In genomic region chr11:111574373-111575230, GRCh38 we compare ENCODE assay signal across 11 cellular contexts. TPM values are rescaled to one million over a fixed set of nuclear protein-coding genes. Genes with fewer than 3 reads are reported as not detected.
DNase-seq lines count a peak whose midpoint lies in the region; ATAC-seq and TF ChIP-seq lines count a peak whose summit lies in the region.
"Had no signal": no experiment of that assay in that cellular context is flagged by ENCODE, and none has a peak within 500 bp of the region (broad histone marks: within the 10 kb centered on the region; RNA-seq: fewer than 3 reads in every experiment).

No MANE protein-coding gene starts in this region.

- peaks cover 2% of the 10 kb centered on the region for H3K4me1 Mint-ChIP-seq in activated T-cell treated with anti-CD3 and anti-CD28 coated beads, Interleukin-2, amount 50 U/mL, for 4 hours (ENCODE audit: low read depth)

- H3K27me3 ChIP-seq in left ventricle myocardium inferior (ENCODE audit: low read depth) (no peaks in the 10 kb centered on the region), tibial artery (no peaks in the 10 kb centered on the region)

- H3K36me3 Mint-ChIP-seq in activated T-cell treated with anti-CD3 and anti-CD28 coated beads, Interleukin-2, amount 50 U/mL, for 4 hours (ENCODE audit: insufficient read depth): no peaks in the 10 kb centered on the region

- H3K9me3 Mint-ChIP-seq in activated T-cell treated with anti-CD3 and anti-CD28 coated beads, Interleukin-2, amount 50 U/mL, for 4 hours: no peaks in the 10 kb centered on the region

- peaks cover 13% of the 10 kb centered on the region for H3K27me3 Mint-ChIP-seq in activated T-cell treated with anti-CD3 and anti-CD28 coated beads, Interleukin-2, amount 50 U/mL, for 4 hours (ENCODE audit: low read depth)

- DNase-seq in activated T-cell treated with anti-CD3 and anti-CD28 coated beads, Interleukin-2, amount 50 U/mL, for 4 hours: no peak
- no peak for DNase-seq in activated T-cell treated with anti-CD3 and anti-CD28 coated beads, Interleukin-2, amount 50 U/mL, for 1 hour
- DNase-seq in OCI-M1 (lab: John Stamatoyannopoulos, UW) (peak; percentile 75), left ventricle myocardium inferior (no peak), tibial artery (no peak), Ammon's horn (ENCODE audit: low spot score) (no peak)
- no peak for DNase-seq in activated CD4-positive, CD25-positive, alpha-beta regulatory T cell treated with anti-CD3 and anti-CD28 coated beads, Interleukin-2, amount 50 U/mL, for 72 hours
- DNase-seq: activated CD8-positive, alpha-beta memory T cell treated with anti-CD3 and anti-CD28 coated beads, Interleukin-2, amount 50 U/mL, for 4 hours; NK-92 treated with Interleukin-12 subunit alpha and Interleukin-12 subunit beta, amount 100 ng/mL, for 24 hours; stimulated activated CD4-positive, alpha-beta T cell treated with anti-CD3 and anti-CD28 coated beads, Interleukin-2, amount 100 ng/mL, for 48 hours had no signal

- TF ChIP-seq CTCF in left ventricle myocardium inferior (IDR thresholded peaks at IDR 0.05; ENCODE audit: borderline replicate concordance): no peak
- TF ChIP-seq CTCF in tibial artery (IDR thresholded peaks at IDR 0.05): no peak

- ATAC-seq in activated T-cell treated with anti-CD3 and anti-CD28 coated beads, Interleukin-2, amount 50 U/mL, for 4 hours: no peak
- ATAC-seq in HG03457 (IDR thresholded peaks at IDR 0.05; ENCODE audit: unreplicated experiment): no peak

- intact Hi-C loops in left ventricle myocardium inferior (cut with micrococcal nuclease): no loop called here
- intact Hi-C loops in tibial artery (cut with DNase I; ENCODE audit: low total_unique reads): no loop called here

- H3K27ac ChIP-seq in left ventricle myocardium inferior (replicated peaks) (peak overlapping the region; percentile 76), tibial artery (peak overlapping the region; percentile 47 to 67)

- H3K36me3 ChIP-seq in left ventricle myocardium inferior (no peaks in the 10 kb centered on the region), tibial artery (no peaks in the 10 kb centered on the region)

- H3K9me3 ChIP-seq in left ventricle myocardium inferior (replicated peaks) (no peaks in the 10 kb centered on the region), tibial artery (no peaks in the 10 kb centered on the region)

- H3K4me3 ChIP-seq in left ventricle myocardium inferior (peak overlapping the region; percentile 53), tibial artery (peak overlapping the region; percentile 9 to 35)

- H3K4me3 Mint-ChIP-seq in activated T-cell treated with anti-CD3 and anti-CD28 coated beads, Interleukin-2, amount 50 U/mL, for 4 hours: peak overlapping the region; percentile 33

- H3K4me1 ChIP-seq in left ventricle myocardium inferior: peaks cover 32% of the 10 kb centered on the region
- peaks cover 0 to 37% (median 5%) of the 10 kb centered on the region in 4 donors for H3K4me1 ChIP-seq in tibial artery

RNA-seq across cellular contexts. Expression of gene SIK2, which starts 27.6 kb away (rescaled TPM):
- 1 to 10 TPM; 5.9 to 8.3 (median 6.7) TPM for total RNA-seq in activated T-cell treated with anti-CD3 and anti-CD28 coated beads, Interleukin-2, amount 50 U/mL, for 4 hours
- 16.3 TPM for total RNA-seq in left ventricle myocardium inferior

RNA-seq across cellular contexts. Expression of gene LAYN, which starts 34.1 kb away (rescaled TPM):
- total RNA-seq in activated T-cell treated with anti-CD3 and anti-CD28 coated beads, Interleukin-2, amount 50 U/mL, for 4 hours: 1 to 10 TPM in 2 of 3 donors, under 1 TPM in 1; 0.43 to 3.0 (median 1.7) TPM
- 2.8 TPM for total RNA-seq in left ventricle myocardium inferior
